Comparison of ENCODE assay signal across 17 cellular contexts in genomic region chr6:150628908-150629307, GRCh38. TPM values are rescaled to one million over a fixed set of nuclear protein-coding genes. Genes with fewer than 3 reads are reported as not detected.
DNase-seq lines count a peak whose midpoint lies in the region; ATAC-seq, FAIRE-seq and TF ChIP-seq lines count a peak whose summit lies in the region.
"Had no signal": no experiment of that assay in that cellular context is flagged by ENCODE, and none has a peak within 500 bp of the region (broad histone marks: within the 10 kb centered on the region; RNA-seq: fewer than 3 reads in every experiment).

No MANE protein-coding gene starts in this region.

- H3K9me2 ChIP-seq in Karpas-422 (replicated peaks; ENCODE audit: insufficient read depth, low read length), result no peaks in the 10 kb centered on the region

- intact Hi-C loops in kidney (cut with DNase I), result no loop called here
- intact Hi-C loops in mucosa of descending colon (cut with DNase I, micrococcal nuclease), result no loop called here
- intact Hi-C loops in esophagus squamous epithelium (cut with DNase I), result no loop called here

- H3K4me1 Mint-ChIP-seq in type B pancreatic cell (ENCODE audit: unreplicated experiment), result peaks cover 58% of the 10 kb centered on the region

- TF ChIP-seq POLR2A in esophagus squamous epithelium (IDR thresholded peaks at IDR 0.05), result no peak

- H4K20me1 ChIP-seq in Karpas-422 (ENCODE audit: insufficient read depth, low read depth, low read length), result peaks cover 36% of the 10 kb centered on the region; the same call in 1 of the 2 replicates

- H3K4me3 ChIP-seq in Karpas-422 (ENCODE audit: low read length) (no peak overlapping the region), kidney (ENCODE audit: low read length in 2 of 2) (peak overlapping the region; percentile 4 to 19), mucosa of descending colon (no peak overlapping the region), esophagus squamous epithelium (no peak overlapping the region)
- H3K4me3 ChIP-seq: PC-9, SJCRH30 had no signal

- no peaks in the 10 kb centered on the region for H3K27me3 Mint-ChIP-seq in type B pancreatic cell

- peaks cover 88% of the 10 kb centered on the region for H3K79me2 ChIP-seq in Karpas-422 (ENCODE audit: low read length)

- H3K4me1 ChIP-seq in Karpas-422 (ENCODE audit: low read length) (peaks cover 99% of the 10 kb centered on the region), kidney (ENCODE audit: control insufficient read depth in 1 of 2, insufficient read depth in 1 of 2, low read depth in 1 of 2, low read length in 2 of 2) (peaks cover 24 to 45% of the 10 kb centered on the region in 2 donors), mucosa of descending colon (ENCODE audit: low read depth) (peaks cover 27% of the 10 kb centered on the region), esophagus squamous epithelium (peaks cover 8 to 39% (median 9%) of the 10 kb centered on the region in 3 donors)
- H3K4me1 ChIP-seq: SJCRH30 had no signal

- peak; percentile 13 for ATAC-seq in mucosa of descending colon

- no peaks in the 10 kb centered on the region for H3K9me3 Mint-ChIP-seq in type B pancreatic cell

- DNase-seq in Karpas-422 (no peak), kidney (no peak), mucosa of descending colon (no peak), type B pancreatic cell (ENCODE audit: extremely low spot score, unreplicated experiment) (no peak), esophagus squamous epithelium (lab: John Stamatoyannopoulos, UW) (no peak), islet precursor cell (no peak)
- DNase-seq in stimulated activated CD4-positive, alpha-beta T cell treated with anti-CD3 and anti-CD28 coated beads, Interleukin-12 subunit alpha, Interleukin-12 subunit beta, amount 100 ng/mL, for 4 hours, result no peak
- DNase-seq: DMS153; EL; H7; NCI-H1417 treated with DMSO at 0.1 percent for 48 hours; NCI-H1930; NCI-H446; NK-92 treated with Interleukin-12 subunit alpha and Interleukin-12 subunit beta, amount 100 ng/mL, for 24 hours; PC-9; SJCRH30 had no signal

- H3K9me3 ChIP-seq in Karpas-422 (ENCODE audit: low read length) (no peaks in the 10 kb centered on the region), kidney (ENCODE audit: control insufficient read depth in 1 of 2, low read length in 2 of 2) (no peaks in the 10 kb centered on the region), mucosa of descending colon (no peaks in the 10 kb centered on the region), esophagus squamous epithelium (no peaks in the 10 kb centered on the region)

- no peak for TF ChIP-seq CTCF in kidney (IDR thresholded peaks at IDR 0.05; ENCODE audit: borderline replicate concordance, extremely low read depth, insufficient read depth)
- no peak for TF ChIP-seq CTCF in mucosa of descending colon (IDR thresholded peaks at IDR 0.05)
- no peak for TF ChIP-seq CTCF in type B pancreatic cell (conservative IDR thresholded peaks at IDR 0.05)
- no peak for TF ChIP-seq CTCF in esophagus squamous epithelium (IDR thresholded peaks at IDR 0.05)

- no peak overlapping the region for H3K9ac ChIP-seq in Karpas-422 (ENCODE audit: low read length)
- no peak overlapping the region for H3K9ac ChIP-seq in kidney (ENCODE audit: low read length in 2 of 2)

- H3K4me2 ChIP-seq in Karpas-422 (ENCODE audit: low read depth, low read length, poor library complexity, severe bottlenecking), result no peak overlapping the region
- H3K4me2 ChIP-seq: PC-9 had no signal

- H3K27me3 ChIP-seq in Karpas-422 (ENCODE audit: low read length) (no peaks in the 10 kb centered on the region), esophagus squamous epithelium (no peaks in the 10 kb centered on the region)
- H3K27me3 ChIP-seq: SJCRH30 had no signal

- peaks cover 15% of the 10 kb centered on the region for H3K36me3 Mint-ChIP-seq in type B pancreatic cell

- H3K4me3 Mint-ChIP-seq in type B pancreatic cell, result peak overlapping the region; percentile 11

- WGBS in esophagus squamous epithelium, 2 donors, result 71 to 87% methylated on average over 6 of the region's 6 CpGs

- peak overlapping the region; percentile 7 for H3K27ac Mint-ChIP-seq in type B pancreatic cell

- no peak overlapping the region for H2AFZ ChIP-seq in Karpas-422 (ENCODE audit: low read length)
- H2AFZ ChIP-seq: PC-9 had no signal

- H3K27ac ChIP-seq in Karpas-422 (ENCODE audit: low read length) (peak overlapping the region; percentile 97), kidney (ENCODE audit: low read depth in 2 of 2, low read length in 2 of 2) (peak overlapping the region; percentile 22 to 48), esophagus squamous epithelium (no peak overlapping the region)
- H3K27ac ChIP-seq: C4-2B, PC-9, SJCRH30 had no signal

- no peak for FAIRE-seq in kidney (lab: Jason Lieb, UNC)

- H3K36me3 ChIP-seq in Karpas-422 (ENCODE audit: insufficient read depth, low read length) (no peaks in the 10 kb centered on the region), kidney (ENCODE audit: control insufficient read depth in 1 of 2, insufficient read depth in 2 of 2, low read length in 2 of 2) (no peaks in the 10 kb centered on the region), mucosa of descending colon (ENCODE audit: low read depth) (no peaks in the 10 kb centered on the region), esophagus squamous epithelium (peaks cover 0 to 3% (median 0%) of the 10 kb centered on the region in 3 donors)
- H3K36me3 ChIP-seq: SJCRH30 had no signal

RNA-seq across cellular contexts. Expression of gene PLEKHG1, which starts 29.2 kb away (rescaled TPM):
- 69.0 and 92.4 TPM in 2 replicates for total RNA-seq in Karpas-422 (2014; rRNA removed; shearing (Covaris generic); ENCODE audit: low replicate concordance)
- total RNA-seq in kidney, result 58.7 TPM
- polyA plus RNA-seq in kidney (ENCODE audit: insufficient read depth, low read depth, low replicate concordance), result 2.8 TPM
- 10 to 100 TPM; 24.1 to 49.2 (median 29.1) TPM for total RNA-seq in mucosa of descending colon
- 48.7 and 58.2 TPM in 2 replicates for total RNA-seq in type B pancreatic cell (ENCODE audit: low replicate concordance)
- total RNA-seq in esophagus squamous epithelium, result 10 to 100 TPM; 22.7 to 36.0 (median 27.6) TPM

Comparison
In these comparisons a context has a peak if more than half of its experiments do, and no peak if none do; other contexts are left out.
1. H3K27ac ChIP-seq: peak in Karpas-422 (single experiment) and kidney (2 of 2); none in esophagus squamous epithelium (0 of 4).
2. H3K4me3 ChIP-seq: peak in kidney (2 of 2); none in Karpas-422 (single experiment), mucosa of descending colon (single experiment) and esophagus squamous epithelium (0 of 4).